ENCODE assay signal across 8 cellular contexts in the genomic region with DNA sequence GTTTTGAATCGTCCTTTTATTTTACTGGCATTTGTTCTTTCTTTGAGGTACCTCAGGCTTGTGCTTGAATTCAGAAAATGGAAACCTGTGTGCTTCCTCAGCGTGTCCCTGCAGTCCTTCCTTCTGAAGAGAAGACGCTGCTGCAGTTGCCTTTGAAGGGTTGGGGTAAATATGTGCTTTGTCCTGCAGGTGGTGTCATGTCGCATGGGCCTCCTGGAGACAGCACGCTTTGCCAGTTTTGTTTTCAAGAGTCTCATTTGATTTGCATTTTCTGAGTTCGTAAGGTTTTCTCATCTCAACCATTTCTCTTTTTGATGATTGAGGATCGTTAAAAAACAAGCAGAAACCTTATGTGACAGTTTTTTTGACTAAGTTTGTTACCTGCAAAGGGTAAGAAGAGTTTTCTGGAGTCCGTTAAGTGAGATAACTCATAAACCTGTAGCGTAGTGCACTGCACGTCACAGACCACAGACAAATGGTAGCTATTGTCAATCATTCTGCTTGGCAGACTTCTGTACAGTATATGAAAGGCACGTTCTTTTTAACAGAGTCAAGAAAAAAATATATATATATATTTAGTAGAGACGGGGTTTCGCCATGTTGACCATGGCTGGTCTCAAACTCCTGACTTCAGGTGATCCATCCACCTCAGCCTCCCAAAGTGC. TPM values are rescaled to one million over a fixed set of nuclear protein-coding genes. Genes with fewer than 3 reads are reported as not detected.
A peak's percentile ranks its signal among the peaks of the same experiment; 100 is the strongest.
DNase-seq lines count a peak whose midpoint lies in the region; ATAC-seq, FAIRE-seq and TF ChIP-seq lines count a peak whose summit lies in the region.

No MANE protein-coding gene starts in this region.

- H3K27me3 ChIP-seq in BE2C = no peaks in the 10 kb centered on the region
- H3K27me3 ChIP-seq in NT2/D1 (ENCODE audit: insufficient read depth, insufficient read length) = no peaks in the 10 kb centered on the region

- no peaks in the 10 kb centered on the region for H3K4me1 ChIP-seq in BE2C
- no peaks in the 10 kb centered on the region for H3K4me1 ChIP-seq in NT2/D1 (ENCODE audit: insufficient read depth, insufficient read length)

- no peak overlapping the region for H3K4me3 ChIP-seq in BE2C (ENCODE audit: low read depth, low read length)
- H3K4me3 ChIP-seq in NT2/D1 (ENCODE audit: insufficient read length, low read depth) = no peak overlapping the region
- no peak overlapping the region for H3K4me3 ChIP-seq in fibroblast of villous mesenchyme (ENCODE audit: low read depth, low read length)

- ATAC-seq in HG02678 (IDR thresholded peaks at IDR 0.05; ENCODE audit: unreplicated experiment) (no peak), HG03457 (IDR thresholded peaks at IDR 0.05; ENCODE audit: unreplicated experiment) (no peak)

- TF ChIP-seq CTCF in BE2C (IDR thresholded peaks at IDR 0.05; ENCODE audit: low read depth, low read length) (peak; percentile 55), fibroblast of villous mesenchyme (IDR thresholded peaks at IDR 0.05; ENCODE audit: insufficient read depth, low read depth, low read length) (peak; percentile 35)

- DNase-seq in BE2C (peak; percentile 14), GM19239 (ENCODE audit: insufficient read length, low spot score) (peak; percentile 36), NT2/D1 (ENCODE audit: low read depth, low spot score) (peak; percentile 27), fibroblast of villous mesenchyme (ENCODE audit: low read depth) (no peak), occipital lobe (lab: John Stamatoyannopoulos, UW) (no peak), COLO829 (ENCODE audit: low spot score) (no peak)

- no peaks in the 10 kb centered on the region for H3K9me3 ChIP-seq in BE2C
- no peaks in the 10 kb centered on the region for H3K9me3 ChIP-seq in NT2/D1 (ENCODE audit: insufficient read depth, low read length)

- H3K36me3 ChIP-seq in BE2C (0 out of 2 replicates have a peak, but pooled peaks cover 4% of the 10 kb centered on the region), NT2/D1 (ENCODE audit: insufficient read depth, insufficient read length, low read length) (peaks cover 23% of the 10 kb centered on the region)

- H3K9ac ChIP-seq in NT2/D1 (ENCODE audit: insufficient read length, low read depth) = no peak overlapping the region

- FAIRE-seq in GM19239 (lab: Jason Lieb, UNC) = peak; percentile 80

RNA-seq across cellular contexts. Expression of a gene that starts 57.0 kb away (rescaled TPM):
- 240 TPM for polyA plus RNA-seq in BE2C (2012; ENCODE audit: insufficient read depth, insufficient read length, low read depth)
- total RNA-seq in fibroblast of villous mesenchyme (124 and 143 TPM in 2 replicates), occipital lobe (105 TPM)

RNA-seq across cellular contexts. Expression of a gene that starts 57.3 kb away (rescaled TPM):
- 75.5 TPM for polyA plus RNA-seq in BE2C (2012; ENCODE audit: insufficient read depth, insufficient read length, low read depth)
- total RNA-seq in fibroblast of villous mesenchyme = 59.2 and 64.1 TPM in 2 replicates
- 22.0 TPM for total RNA-seq in occipital lobe

Comparison
In these comparisons a context has a peak if more than half of its experiments do, and no peak if none do; other contexts are left out.
1. DNase-seq: peak in BE2C (single experiment), GM19239 (single experiment) and NT2/D1 (single experiment); none in fibroblast of villous mesenchyme (single experiment), occipital lobe (single experiment) and COLO829 (single experiment).